ENCODE assay signal across 10 cellular contexts in the genomic region with DNA sequence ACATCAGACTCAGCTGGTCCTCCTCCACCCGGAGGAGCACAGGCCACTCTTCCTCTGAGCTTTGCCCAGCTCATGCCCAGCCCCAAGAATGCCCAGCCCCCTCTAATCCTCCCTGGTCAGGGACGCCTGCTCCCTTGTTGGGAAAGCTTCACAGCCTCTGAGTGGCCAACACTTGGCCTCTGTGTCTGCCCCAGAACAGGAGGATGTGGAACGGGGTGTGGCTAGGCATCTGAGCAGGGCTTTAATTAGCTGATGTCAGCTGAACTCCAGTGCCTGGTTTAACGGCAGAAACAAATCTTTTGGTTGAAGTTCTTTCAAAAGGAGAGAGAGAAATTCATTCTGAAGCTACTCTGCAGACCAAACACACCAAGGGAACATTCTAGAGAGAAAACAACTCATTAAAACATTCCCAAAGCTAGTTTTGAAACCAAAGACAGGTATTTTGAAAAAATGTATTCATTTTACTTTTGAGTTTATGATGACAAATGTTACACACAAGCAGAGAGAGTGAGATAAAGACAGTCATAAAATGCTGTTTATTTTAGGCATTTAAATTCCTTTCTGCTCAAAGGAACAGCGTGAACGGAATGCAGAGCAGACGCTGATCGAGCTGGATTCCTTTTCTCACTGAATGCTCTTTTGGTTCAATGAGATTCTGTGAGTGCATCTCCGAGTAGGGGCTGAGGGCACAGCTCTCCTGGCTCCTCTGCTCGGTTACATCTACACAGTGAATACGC.
DNase-seq lines count a peak whose midpoint lies in the region; ATAC-seq and TF ChIP-seq lines count a peak whose summit lies in the region.
"Had no signal": no experiment of that assay in that cellular context is flagged by ENCODE, and none has a peak within 500 bp of the region (broad histone marks: within the 10 kb centered on the region; RNA-seq: fewer than 3 reads in every experiment).

No MANE protein-coding gene starts in this region.

- peaks cover 63% of the 10 kb centered on the region for H3K27me3 ChIP-seq in left ventricle myocardium inferior (ENCODE audit: low read depth)
- no peaks in the 10 kb centered on the region for H3K27me3 ChIP-seq in colonic mucosa
- no peaks in the 10 kb centered on the region for H3K27me3 ChIP-seq in vagina

- H3K4me3 Mint-ChIP-seq in stimulated activated naive CD8-positive, alpha-beta T cell treated with anti-CD3 and anti-CD28 coated beads, Interleukin-15, amount 100 ng/mL, for 72 hours = no peak overlapping the region
- H3K4me3 Mint-ChIP-seq: CD4-positive, CD25-positive, alpha-beta regulatory T cell had no signal

- no peaks in the 10 kb centered on the region for H3K4me1 Mint-ChIP-seq in stimulated activated naive CD8-positive, alpha-beta T cell treated with anti-CD3 and anti-CD28 coated beads, Interleukin-15, amount 100 ng/mL, for 72 hours

- H3K9me3 ChIP-seq in left ventricle myocardium inferior (replicated peaks) (no peaks in the 10 kb centered on the region), colonic mucosa (no peaks in the 10 kb centered on the region), vagina (no peaks in the 10 kb centered on the region)

- peak overlapping the region in 1 of 2 donors; percentile 39 for H3K9ac ChIP-seq in colonic mucosa (ENCODE audit: low read depth in 2 of 2, low read length in 2 of 2)

- H3K9me3 Mint-ChIP-seq in stimulated activated naive CD8-positive, alpha-beta T cell treated with anti-CD3 and anti-CD28 coated beads, Interleukin-15, amount 100 ng/mL, for 72 hours = no peaks in the 10 kb centered on the region

- TF ChIP-seq POLR2A in vagina (IDR thresholded peaks at IDR 0.05) = no peak

- peak; percentile 28 for ATAC-seq in Right ventricle myocardium inferior
- no peak for ATAC-seq in stimulated activated naive CD8-positive, alpha-beta T cell treated with anti-CD3 and anti-CD28 coated beads, Interleukin-15, amount 100 ng/mL, for 72 hours

- H3K36me3 ChIP-seq in left ventricle myocardium inferior (no peaks in the 10 kb centered on the region), colonic mucosa (no peaks in the 10 kb centered on the region), vagina (no peaks in the 10 kb centered on the region)

- H3K27ac ChIP-seq in left ventricle myocardium inferior (replicated peaks) = no peak overlapping the region
- no peak overlapping the region for H3K27ac ChIP-seq in colonic mucosa
- peak overlapping the region; percentile 56 for H3K27ac ChIP-seq in vagina
- H3K27ac ChIP-seq: HL-60 had no signal

- intact Hi-C loops in Right ventricle myocardium inferior (cut with DNase I) (no loop called here), left ventricle myocardium inferior (cut with micrococcal nuclease) (no loop called here), colonic mucosa (cut with DNase I) (no loop called here), vagina (cut with DNase I) (no loop called here)

- H3K4me3 ChIP-seq in left ventricle myocardium inferior = no peak overlapping the region
- no peak overlapping the region for H3K4me3 ChIP-seq in colonic mucosa
- no peak overlapping the region for H3K4me3 ChIP-seq in vagina

- H3K27me3 Mint-ChIP-seq in stimulated activated naive CD8-positive, alpha-beta T cell treated with anti-CD3 and anti-CD28 coated beads, Interleukin-15, amount 100 ng/mL, for 72 hours = no peaks in the 10 kb centered on the region
- H3K27me3 Mint-ChIP-seq: CD4-positive, CD25-positive, alpha-beta regulatory T cell had no signal

- H3K4me1 ChIP-seq in left ventricle myocardium inferior (peaks cover 8% of the 10 kb centered on the region), colonic mucosa (peaks cover 4% of the 10 kb centered on the region), vagina (peaks cover 22% of the 10 kb centered on the region)

- H3K27ac Mint-ChIP-seq in stimulated activated naive CD8-positive, alpha-beta T cell treated with anti-CD3 and anti-CD28 coated beads, Interleukin-15, amount 100 ng/mL, for 72 hours = no peak overlapping the region

- TF ChIP-seq CTCF in left ventricle myocardium inferior (IDR thresholded peaks at IDR 0.05; ENCODE audit: borderline replicate concordance) = no peak
- TF ChIP-seq CTCF in colonic mucosa (IDR thresholded peaks at IDR 0.05) = no peak
- TF ChIP-seq CTCF in vagina (IDR thresholded peaks at IDR 0.05) = no peak

- DNase-seq in Right ventricle myocardium inferior (ENCODE audit: missing footprints) (no peak), left ventricle myocardium inferior (no peak), colonic mucosa (peak; percentile 36), midbrain (lab: John Stamatoyannopoulos, UW) (peak; percentile 47), vagina (ENCODE audit: extremely low spot score in 2 of 2) (no peak), SK-N-DZ (ENCODE audit: low spot score) (no peak)
- DNase-seq in stimulated activated naive CD8-positive, alpha-beta T cell treated with anti-CD3 and anti-CD28 coated beads, Interleukin-15, amount 100 ng/mL, for 72 hours = no peak
- no peak for DNase-seq in stimulated activated naive CD4-positive, alpha-beta T cell (lab: John Stamatoyannopoulos, UW)

Comparison
In these comparisons a context has a peak if more than half of its experiments do, and no peak if none do; other contexts are left out.
1. DNase-seq: peak in colonic mucosa (single experiment) and midbrain (single experiment); none in Right ventricle myocardium inferior (single experiment), left ventricle myocardium inferior (single experiment), vagina (0 of 2), stimulated activated naive CD8-positive, alpha-beta T cell treated with anti-CD3 and anti-CD28 coated beads, Interleukin-15, amount 100 ng/mL, for 72 hours (0 of 2), stimulated activated naive CD4-positive, alpha-beta T cell (0 of 6) and SK-N-DZ (single experiment).